In genomic region chr11:127470485-127470884, GRCh38 we compare ENCODE assay signal across 9 cellular contexts.
DNase-seq lines count a peak whose midpoint lies in the region; ATAC-seq and TF ChIP-seq lines count a peak whose summit lies in the region.
"Had no signal": no experiment of that assay in that cellular context is flagged by ENCODE, and none has a peak within 500 bp of the region (broad histone marks: within the 10 kb centered on the region; RNA-seq: fewer than 3 reads in every experiment).

No MANE protein-coding gene starts in this region.

- H3K27ac Mint-ChIP-seq in activated CD8-positive, alpha-beta memory T cell treated with anti-CD3 and anti-CD28 coated beads, Interleukin-2, amount 10 ng/mL, durations not matched to agents 7 days and 5 days: no peak overlapping the region

- in situ Hi-C loops in astrocyte of the spinal cord (cut with HindIII; ENCODE audit: low sequenced_read_pairs) (no loop called here), transverse colon (cut with MboI; ENCODE audit: low pct_ligation_motif_present in 1 of 4, low pct_unique_long_range_greater_than_20kb in 1 of 4, low sequenced_read_pairs in 3 of 4) (no loop called here)

- intact Hi-C loops in heart left ventricle (cut with DNase I) (no loop called here), Right ventricle myocardium inferior (cut with DNase I) (no loop called here), transverse colon (cut with DNase I; ENCODE audit: low total_unique reads) (no loop called here), posterior vena cava (cut with DNase I) (no loop called here)

- no peak for ATAC-seq in heart left ventricle
- no peak for ATAC-seq in Right ventricle myocardium inferior
- ATAC-seq in HG03457 (IDR thresholded peaks at IDR 0.05; ENCODE audit: unreplicated experiment): peak; percentile 93
- ATAC-seq in GM18511 (IDR thresholded peaks at IDR 0.05; ENCODE audit: unreplicated experiment): no peak
- no peak for ATAC-seq in activated CD8-positive, alpha-beta memory T cell treated with anti-CD3 and anti-CD28 coated beads, Interleukin-2, amount 10 ng/mL, durations not matched to agents 7 days and 5 days

- CTCF ChIA-PET in activated CD8-positive, alpha-beta memory T cell treated with anti-CD3 and anti-CD28 coated beads, Interleukin-2, amount 10 ng/mL, durations not matched to agents 7 days and 5 days (lab: Charles Lee): no interaction called here

- 61 to 72% (median 67%) methylated on average over 3 of the region's 3 CpGs for WGBS in heart left ventricle, 4 donors
- WGBS in transverse colon (ENCODE audit: low coverage in 1 of 2), 2 donors: 67 to 70% methylated on average over 3 of the region's 3 CpGs

- H3K36me3 ChIP-seq in heart left ventricle: no peaks in the 10 kb centered on the region
- no peaks in the 10 kb centered on the region for H3K36me3 ChIP-seq in transverse colon

- H3K4me1 ChIP-seq in heart left ventricle (no peaks in the 10 kb centered on the region), transverse colon (no peaks in the 10 kb centered on the region)

- peak in 11 of 12 donors; percentile 7 to 46 (median 30) for TF ChIP-seq CTCF in heart left ventricle (IDR thresholded peaks at IDR 0.05)
- peak; percentile 44 for TF ChIP-seq CTCF in astrocyte of the spinal cord (IDR thresholded peaks at IDR 0.05; ENCODE audit: low read depth, low read length)
- TF ChIP-seq CTCF in transverse colon (IDR thresholded peaks at IDR 0.05): peak in 3 of 5 experiments; percentile 28 to 42 (median 28)

- H3K27me3 ChIP-seq in heart left ventricle (no peaks in the 10 kb centered on the region), transverse colon (no peaks in the 10 kb centered on the region)

- no peaks in the 10 kb centered on the region for H3K4me1 Mint-ChIP-seq in activated CD8-positive, alpha-beta memory T cell treated with anti-CD3 and anti-CD28 coated beads, Interleukin-2, amount 10 ng/mL, durations not matched to agents 7 days and 5 days

- H3K9me3 ChIP-seq in heart left ventricle (no peaks in the 10 kb centered on the region), transverse colon (no peaks in the 10 kb centered on the region)

- DNase-seq in heart left ventricle (no peak), Right ventricle myocardium inferior (ENCODE audit: missing footprints) (no peak), astrocyte of the spinal cord (ENCODE audit: low read depth, low spot score) (peak; percentile 7), transverse colon (peak; percentile 8), posterior vena cava (ENCODE audit: low spot score) (no peak)
- DNase-seq in activated CD8-positive, alpha-beta memory T cell treated with anti-CD3 and anti-CD28 coated beads, Interleukin-2, amount 10 ng/mL, durations not matched to agents 7 days and 5 days: no peak
- DNase-seq: SHP77 had no signal

- H3K4me3 ChIP-seq in heart left ventricle: no peak overlapping the region
- H3K4me3 ChIP-seq in astrocyte of the spinal cord (ENCODE audit: low read depth, low read length): no peak overlapping the region
- no peak overlapping the region for H3K4me3 ChIP-seq in transverse colon

- no peaks in the 10 kb centered on the region for H3K36me3 Mint-ChIP-seq in activated CD8-positive, alpha-beta memory T cell treated with anti-CD3 and anti-CD28 coated beads, Interleukin-2, amount 10 ng/mL, durations not matched to agents 7 days and 5 days

- no peak overlapping the region for H3K27ac ChIP-seq in heart left ventricle
- no peak overlapping the region for H3K27ac ChIP-seq in transverse colon

- no peak overlapping the region for H3K4me3 Mint-ChIP-seq in activated CD8-positive, alpha-beta memory T cell treated with anti-CD3 and anti-CD28 coated beads, Interleukin-2, amount 10 ng/mL, durations not matched to agents 7 days and 5 days

- no peaks in the 10 kb centered on the region for H3K27me3 Mint-ChIP-seq in activated CD8-positive, alpha-beta memory T cell treated with anti-CD3 and anti-CD28 coated beads, Interleukin-2, amount 10 ng/mL, durations not matched to agents 7 days and 5 days

- TF ChIP-seq POLR2A in heart left ventricle (IDR thresholded peaks at IDR 0.05) (no peak), transverse colon (IDR thresholded peaks at IDR 0.05) (no peak)

- H3K9me3 Mint-ChIP-seq in activated CD8-positive, alpha-beta memory T cell treated with anti-CD3 and anti-CD28 coated beads, Interleukin-2, amount 10 ng/mL, durations not matched to agents 7 days and 5 days (ENCODE audit: low read depth): no peaks in the 10 kb centered on the region

- no peak for TF ChIP-seq EP300 in transverse colon (IDR thresholded peaks at IDR 0.05; ENCODE audit: low read depth)

Comparison
In these comparisons a context has a peak if more than half of its experiments do, and no peak if none do; other contexts are left out.
1. DNase-seq: peak in astrocyte of the spinal cord (single experiment) and transverse colon (single experiment); none in heart left ventricle (0 of 5), Right ventricle myocardium inferior (single experiment), activated CD8-positive, alpha-beta memory T cell treated with anti-CD3 and anti-CD28 coated beads, Interleukin-2, amount 10 ng/mL, durations not matched to agents 7 days and 5 days (single experiment) and posterior vena cava (single experiment).
2. Peak in every context shown above with its lines, with median percentiles within 50 percentile points of each other: CTCF ChIP-seq.